ENCODE assay signal across 7 cellular contexts in the genomic region with DNA sequence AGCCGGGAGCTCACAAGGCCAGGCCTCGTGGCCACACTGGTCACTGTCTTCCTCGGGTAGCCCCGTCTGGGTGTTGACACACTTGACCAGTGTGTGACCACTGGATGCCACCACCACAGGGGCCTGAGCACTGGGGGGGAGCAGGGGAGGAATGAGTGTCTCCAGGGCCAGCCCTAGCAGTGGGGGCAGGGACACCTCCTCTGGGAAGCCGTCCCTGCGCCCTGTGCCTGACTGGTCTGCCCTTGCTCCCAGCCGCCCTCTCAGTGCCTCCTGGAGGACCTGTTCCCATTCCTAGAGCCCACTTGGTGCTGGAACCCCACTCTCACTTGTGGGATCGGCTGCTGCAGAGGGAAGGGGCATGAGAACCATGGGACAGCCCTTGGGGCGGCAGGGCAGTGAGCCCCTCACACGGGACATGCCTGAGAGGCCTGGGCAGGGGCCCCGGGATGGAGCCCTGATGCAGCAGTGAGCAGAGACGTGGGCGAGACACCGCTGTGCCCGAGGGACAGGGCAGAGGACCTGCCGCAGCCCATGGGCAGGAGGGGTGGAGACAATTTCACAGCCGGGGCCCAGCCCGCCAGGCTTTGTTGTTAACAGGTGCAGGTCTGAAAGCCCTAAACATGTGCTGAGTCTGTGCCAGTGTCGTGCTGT.
DNase-seq lines count a peak whose midpoint lies in the region; TF ChIP-seq lines count a peak whose summit lies in the region.
"Not testable (repeated sequence)": the region's sequence is repeated elsewhere in the genome, so short reads cannot be mapped to it uniquely, and the experiment has no call there.

No MANE protein-coding gene starts in this region.

- peak; percentile 15 for DNase-seq in RPMI8226
- DNase-seq in activated effector memory CD4-positive, alpha-beta T cell treated with anti-CD3 and anti-CD28 coated beads, Interleukin-2, amount 50 U/mL, for 16 hours: peak; percentile 57
- peak; percentile 93 for DNase-seq in chondrocyte (ENCODE audit: low spot score)
- peak; percentile 36 for DNase-seq in endodermal cell
- DNase-seq in islet precursor cell: peak; percentile 48
- DNase-seq in vagina (ENCODE audit: extremely low spot score in 2 of 2): peak; percentile 19 to 34

- not testable (repeated sequence) for H4K20me1 ChIP-seq in BLaER1

- not testable (repeated sequence) for H3K27me3 ChIP-seq in BLaER1; endodermal cell (ENCODE audit: control insufficient read depth, insufficient read depth, low read length, poor library complexity, severe bottlenecking); vagina

- H3K27ac Mint-ChIP-seq in chondrocyte (ENCODE audit: unreplicated experiment); endodermal cell: not testable (repeated sequence)

- H3K27ac ChIP-seq in BLaER1: peak overlapping the region; percentile 55; the same call in 1 of the 2 replicates
- H3K27ac ChIP-seq in endodermal cell (ENCODE audit: low read depth, low read length); vagina: not testable (repeated sequence)

- H3K4me3 ChIP-seq in BLaER1; endodermal cell (ENCODE audit: low read length); vagina: not testable (repeated sequence)

- not testable (repeated sequence) for H3K36me3 ChIP-seq in BLaER1; endodermal cell (ENCODE audit: control insufficient read depth, insufficient read depth, low read length); vagina

- TF ChIP-seq CTCF in chondrocyte (IDR thresholded peaks at IDR 0.05); endodermal cell (conservative IDR thresholded peaks at IDR 0.05); vagina (IDR thresholded peaks at IDR 0.05): not testable (repeated sequence)

- H3K9ac ChIP-seq in BLaER1; endodermal cell (ENCODE audit: extremely low read depth, low read length, poor library complexity, severe bottlenecking): not testable (repeated sequence)

- intact Hi-C loops in vagina (cut with DNase I): not testable (repeated sequence)

- H3K9me3 ChIP-seq in BLaER1; endodermal cell (ENCODE audit: control insufficient read depth, low read length); vagina: not testable (repeated sequence)

- not testable (repeated sequence) for H3K4me3 Mint-ChIP-seq in chondrocyte (ENCODE audit: unreplicated experiment); endodermal cell

- H3K9me3 Mint-ChIP-seq in chondrocyte (ENCODE audit: low read depth); endodermal cell: not testable (repeated sequence)

- peak overlapping the region; percentile 73 for H3K4me2 ChIP-seq in BLaER1

- WGBS in endodermal cell (ENCODE audit: insufficient coverage in 1 of 2, insufficient read length in 1 of 2), 2 experiments: 92% methylated on average over 8 of the region's 19 CpGs; no CpG with 5 or more reads in 1 of the 2 experiments

- H3K36me3 Mint-ChIP-seq in chondrocyte (ENCODE audit: low read depth); endodermal cell (ENCODE audit: low read depth): not testable (repeated sequence)

- TF ChIP-seq POLR2A in vagina (IDR thresholded peaks at IDR 0.05): not testable (repeated sequence)

- H3K4me1 ChIP-seq in BLaER1: peaks cover 52% of the 10 kb centered on the region
- H3K4me1 ChIP-seq in endodermal cell (ENCODE audit: control insufficient read depth, insufficient read depth, low read length); vagina: not testable (repeated sequence)

- H3K4me1 Mint-ChIP-seq in chondrocyte (ENCODE audit: low read depth): peaks cover 11% of the 10 kb centered on the region
- not testable (repeated sequence) for H3K4me1 Mint-ChIP-seq in endodermal cell

- not testable (repeated sequence) for H3K27me3 Mint-ChIP-seq in chondrocyte (ENCODE audit: low read depth); endodermal cell (ENCODE audit: insufficient read depth)

Comparison
In these comparisons a context has a peak if more than half of its experiments do, and no peak if none do; other contexts are left out.
1. DNase-seq: peak in every context shown above with its lines; median percentile 93 in chondrocyte; 57 in activated effector memory CD4-positive, alpha-beta T cell treated with anti-CD3 and anti-CD28 coated beads, Interleukin-2, amount 50 U/mL, for 16 hours; 48 in islet precursor cell; 36 in endodermal cell; 26 in vagina; 15 in RPMI8226.